In the genomic region with DNA sequence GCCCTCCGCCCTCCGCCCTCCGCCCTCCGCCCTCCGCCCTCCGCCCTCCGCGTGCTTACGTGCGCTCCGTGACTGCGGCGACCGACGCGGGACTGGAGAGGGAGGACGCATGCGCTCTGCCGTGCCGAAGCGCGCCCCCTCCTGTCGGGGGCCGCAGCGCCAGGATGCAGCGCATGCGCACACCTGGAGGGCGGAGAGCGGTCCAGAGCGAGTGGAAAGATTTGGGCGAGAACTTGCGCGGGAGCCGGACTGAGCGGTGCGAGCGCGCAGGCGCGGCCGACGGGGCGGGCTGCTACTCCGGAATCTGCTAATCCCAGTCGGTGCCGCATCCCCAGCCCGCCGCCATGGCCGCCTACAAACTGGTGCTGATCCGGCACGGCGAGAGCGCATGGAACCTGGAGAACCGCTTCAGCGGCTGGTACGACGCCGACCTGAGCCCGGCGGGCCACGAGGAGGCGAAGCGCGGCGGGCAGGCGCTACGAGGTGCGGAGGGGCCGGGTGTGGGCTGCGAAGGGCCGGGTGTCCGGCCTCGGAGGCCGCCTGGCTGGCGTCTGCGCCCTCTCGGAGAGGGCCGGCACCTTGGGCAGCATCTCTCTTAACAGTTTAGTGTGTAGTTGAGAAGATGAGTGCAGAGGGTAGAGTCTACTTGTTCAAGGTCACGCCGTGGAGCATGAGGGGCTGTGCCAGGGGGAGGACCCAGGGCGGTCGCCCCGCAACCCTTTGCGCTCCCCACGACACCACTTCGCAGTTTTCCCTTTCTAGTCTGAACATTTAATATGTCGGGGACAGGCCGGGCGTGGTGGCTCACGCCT, we compare ENCODE assay signal across 8 cellular contexts. TPM values are rescaled to one million over a fixed set of nuclear protein-coding genes. Genes with fewer than 3 reads are reported as not detected.
DNase-seq lines count a peak whose midpoint lies in the region; TF ChIP-seq lines count a peak whose summit lies in the region.

A gene (plus strand): TSS at position 228 of the 812 bp plus-strand sequence. CDS start 117 bp downstream, at position 345.

- H3K9me3 Mint-ChIP-seq in HFFc6 = no peaks in the 10 kb centered on the region
- H3K9me3 Mint-ChIP-seq in activated naive CD4-positive, alpha-beta T cell treated with anti-CD3 and anti-CD28 coated beads, Interleukin-2, amount 10 ng/mL, durations not matched to agents 7 days and 5 days = no peaks in the 10 kb centered on the region

- peak within 1 kb of the TSS; percentile 97 for H3K4me3 ChIP-seq in GM08714 (ENCODE audit: low read length)

- H3K4me1 Mint-ChIP-seq in HFFc6 (ENCODE audit: low read depth) = peaks cover 38% of the 10 kb centered on the region
- peaks cover 54% of the 10 kb centered on the region for H3K4me1 Mint-ChIP-seq in activated naive CD4-positive, alpha-beta T cell treated with anti-CD3 and anti-CD28 coated beads, Interleukin-2, amount 10 ng/mL, durations not matched to agents 7 days and 5 days

- peak; percentile 80 for TF ChIP-seq CTCF in HFFc6 (IDR thresholded peaks at IDR 0.05)

- H3K27ac ChIP-seq in temporal lobe (ENCODE audit: low read depth, low read length) = peak within 1 kb of the TSS; percentile 82

- peak within 1 kb of the TSS; percentile 94 for H3K27ac Mint-ChIP-seq in HFFc6
- H3K27ac Mint-ChIP-seq in activated naive CD4-positive, alpha-beta T cell treated with anti-CD3 and anti-CD28 coated beads, Interleukin-2, amount 10 ng/mL, durations not matched to agents 7 days and 5 days = peak within 1 kb of the TSS; percentile 94

- H3K27me3 Mint-ChIP-seq in HFFc6 (ENCODE audit: insufficient read depth) = peaks cover 5% of the 10 kb centered on the region
- peaks cover 3% of the 10 kb centered on the region for H3K27me3 Mint-ChIP-seq in activated naive CD4-positive, alpha-beta T cell treated with anti-CD3 and anti-CD28 coated beads, Interleukin-2, amount 10 ng/mL, durations not matched to agents 7 days and 5 days

- DNase-seq in HFFc6 (peak; percentile 94), NAMALWA (ENCODE audit: low spot score) (peak; percentile 96), SK-N-DZ (ENCODE audit: low spot score) (peak; percentile 95), germinal center (ENCODE audit: low spot score) (peak; percentile 100), occipital lobe (lab: John Stamatoyannopoulos, UW) (peak; percentile 89)
- peak; percentile 95 for DNase-seq in activated naive CD4-positive, alpha-beta T cell treated with anti-CD3 and anti-CD28 coated beads, Interleukin-2, amount 10 ng/mL, durations not matched to agents 7 days and 5 days

- peaks cover 30% of the 10 kb centered on the region for H3K36me3 Mint-ChIP-seq in HFFc6 (ENCODE audit: low read depth)
- H3K36me3 Mint-ChIP-seq in activated naive CD4-positive, alpha-beta T cell treated with anti-CD3 and anti-CD28 coated beads, Interleukin-2, amount 10 ng/mL, durations not matched to agents 7 days and 5 days = peaks cover 43% of the 10 kb centered on the region

- CTCF ChIA-PET in activated naive CD4-positive, alpha-beta T cell treated with anti-CD3 and anti-CD28 coated beads, Interleukin-2, amount 10 ng/mL, durations not matched to agents 7 days and 5 days (lab: Charles Lee) = interaction anchor here (3.7 kb wide), 1 partner anchor 17 kb away, joined by 24 read pairs; no protein-coding TSS in a partner anchor

- peak within 1 kb of the TSS; percentile 93 for H3K4me3 Mint-ChIP-seq in HFFc6
- peak within 1 kb of the TSS; percentile 88 for H3K4me3 Mint-ChIP-seq in activated naive CD4-positive, alpha-beta T cell treated with anti-CD3 and anti-CD28 coated beads, Interleukin-2, amount 10 ng/mL, durations not matched to agents 7 days and 5 days

RNA-seq across cellular contexts. Expression of the gene that starts here (rescaled TPM):
- 100 to 1,000 TPM; 505 to 594 (median 542) TPM for total RNA-seq in HFFc6 (2021; fragmentation: NEBNext Ultra II Directional; extraction: Animal tissue kit (Norgen Biotek cat#: 25700))
- 558 and 589 TPM in 2 replicates for polyA plus RNA-seq in SK-N-DZ (2014; cell fraction: cytosol; rRNA removed)
- polyA plus RNA-seq in SK-N-DZ (2014; cell fraction: nucleus; rRNA removed) = 213 and 240 TPM in 2 replicates
- 109 TPM for total RNA-seq in occipital lobe
- 115 TPM for total RNA-seq in temporal lobe

Comparison
In these comparisons a context has a peak if more than half of its experiments do, and no peak if none do; other contexts are left out.
1. Peak in every context shown above with its lines: DNase-seq, H3K4me3 ChIP-seq and H3K27ac ChIP-seq.